Comparison of ENCODE assay signal across 16 cellular contexts in the genomic region with DNA sequence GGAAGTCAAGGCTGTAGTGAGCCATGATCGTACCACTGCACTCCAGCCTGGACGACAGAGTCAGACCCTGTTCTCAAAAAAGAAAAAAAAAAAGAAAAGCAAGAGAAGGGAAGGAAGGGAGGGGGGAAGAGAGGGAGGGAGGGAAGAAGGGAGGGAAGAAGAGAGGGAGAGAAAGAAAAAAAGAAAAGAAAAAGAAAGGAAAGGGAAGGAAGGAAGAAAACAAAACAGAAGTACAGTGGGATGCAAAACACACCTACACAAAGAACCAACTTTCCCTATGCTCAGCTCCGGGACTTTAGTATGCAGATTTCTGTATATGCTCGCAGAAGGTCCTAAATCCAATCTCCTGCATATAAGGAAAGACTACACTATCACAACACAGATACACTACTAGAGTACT. TPM values are rescaled to one million over a fixed set of nuclear protein-coding genes. Genes with fewer than 3 reads are reported as not detected.
DNase-seq lines count a peak whose midpoint lies in the region; ATAC-seq and TF ChIP-seq lines count a peak whose summit lies in the region.
"Had no signal": no experiment of that assay in that cellular context is flagged by ENCODE, and none has a peak within 500 bp of the region (broad histone marks: within the 10 kb centered on the region; RNA-seq: fewer than 3 reads in every experiment).

No MANE protein-coding gene starts in this region.

- DNase-seq in CD4-positive, CD25-positive, alpha-beta regulatory T cell = no peak
- no peak for DNase-seq in HCT116 (ENCODE audit: low read depth, low spot score)
- DNase-seq in neural crest cell (ENCODE audit: low read depth, low spot score) = no peak
- DNase-seq in ovary = no peak
- no peak for DNase-seq in NCI-H69 (lab: John Stamatoyannopoulos, UW)
- DNase-seq: activated CD4-positive, alpha-beta memory T cell treated with anti-CD3 and anti-CD28 coated beads, Interleukin-2, amount 10 ng/mL, durations not matched to agents 7 days and 5 days; GF-D8; HFFc6; RPMI8226; small intestine; stimulated activated CD4-positive, alpha-beta T cell treated with anti-CD3 and anti-CD28 coated beads, Interleukin-4, amount 100 ng/mL, for 24 hours had no signal

- peaks cover 11% of the 10 kb centered on the region; the same call in 1 of the 2 replicates for H4K20me1 ChIP-seq in HCT116 (ENCODE audit: insufficient read depth)

- no peak for TF ChIP-seq CTCF in HCT116 (IDR thresholded peaks at IDR 0.05 in 2 of 3, conservative IDR thresholded peaks at IDR 0.05 in 1 of 3; ENCODE audit: borderline replicate concordance in 1 of 3, insufficient read depth in 1 of 3, low read depth in 2 of 3, low read length in 2 of 3)
- TF ChIP-seq CTCF in neural crest cell (conservative IDR thresholded peaks at IDR 0.05) = no peak
- TF ChIP-seq CTCF in ovary (IDR thresholded peaks at IDR 0.05) = no peak

- H3K4me2 ChIP-seq in HCT116 (ENCODE audit: low read length) = peak overlapping the region; percentile 79

- 88 to 95% (median 92%) methylated on average over 4 of the region's 4 CpGs for WGBS in ovary, 3 donors

- no peaks in the 10 kb centered on the region for H3K27me3 ChIP-seq in CD4-positive, CD25-positive, alpha-beta regulatory T cell (ENCODE audit: control insufficient read depth, insufficient read depth, low read length)
- H3K27me3 ChIP-seq in HCT116 (ENCODE audit: insufficient read depth, low read length) = no peaks in the 10 kb centered on the region
- no peaks in the 10 kb centered on the region for H3K27me3 ChIP-seq in ovary
- H3K27me3 ChIP-seq: suprapubic skin had no signal

- no peak overlapping the region for H2AFZ ChIP-seq in HCT116 (ENCODE audit: low read depth, low read length, poor library complexity, severe bottlenecking)

- H3K9me2 ChIP-seq in HCT116 (ENCODE audit: insufficient read depth) = no peaks in the 10 kb centered on the region

- H3K79me2 ChIP-seq in HCT116 (ENCODE audit: insufficient read depth, low read length) = peaks cover 70% of the 10 kb centered on the region

- TF ChIP-seq EP300 in ovary (IDR thresholded peaks at IDR 0.05) = no peak

- no peak overlapping the region for H3K4me3 ChIP-seq in CD4-positive, CD25-positive, alpha-beta regulatory T cell (ENCODE audit: low read depth, low read length)
- H3K4me3 ChIP-seq in HCT116 (replicated peaks in 1 of 2; ENCODE audit: low read depth in 1 of 2, low read length in 2 of 2) (no peak overlapping the region), ovary (no peak overlapping the region)
- H3K4me3 ChIP-seq: suprapubic skin had no signal

- POLR2A ChIA-PET in HCT116 (lab: Charles Lee) = no interaction called here

- H3K9me3 ChIP-seq in CD4-positive, CD25-positive, alpha-beta regulatory T cell (ENCODE audit: control insufficient read depth in 2 of 2, low read length in 2 of 2) = no peaks in the 10 kb centered on the region
- H3K9me3 ChIP-seq in HCT116 (ENCODE audit: control insufficient read depth in 1 of 2, insufficient read depth in 1 of 2, low read depth in 1 of 2, low read length in 2 of 2) (no peaks in the 10 kb centered on the region), ovary (no peaks in the 10 kb centered on the region)
- H3K9me3 ChIP-seq: suprapubic skin had no signal

- TF ChIP-seq POLR2A in HCT116 (IDR thresholded peaks at IDR 0.05; ENCODE audit: borderline replicate concordance, extremely low read depth, insufficient read depth, insufficient read length) = no peak
- no peak for TF ChIP-seq POLR2A in ovary (IDR thresholded peaks at IDR 0.05)

- peaks cover 0 to 9% (median 0%) of the 10 kb centered on the region in 7 donors for H3K9me3 Mint-ChIP-seq in CD4-positive, CD25-positive, alpha-beta regulatory T cell
- no peaks in the 10 kb centered on the region for H3K9me3 Mint-ChIP-seq in activated naive CD8-positive, alpha-beta T cell (ENCODE audit: low read depth)
- H3K9me3 Mint-ChIP-seq in neural crest cell = no peaks in the 10 kb centered on the region
- H3K9me3 Mint-ChIP-seq: activated T-helper 17 cell treated with anti-CD3 and anti-CD28 coated beads, Interleukin-2, amount 50 U/mL, for 72 hours; HFFc6 had no signal

- H3K27ac Mint-ChIP-seq in CD4-positive, CD25-positive, alpha-beta regulatory T cell = peak overlapping the region in 2 of 3 donors; percentile 25 to 100
- peak overlapping the region; percentile 41 for H3K27ac Mint-ChIP-seq in activated naive CD8-positive, alpha-beta T cell
- H3K27ac Mint-ChIP-seq in neural crest cell (ENCODE audit: unreplicated experiment) = no peak overlapping the region
- H3K27ac Mint-ChIP-seq: activated CD4-positive, alpha-beta memory T cell treated with anti-CD3 and anti-CD28 coated beads, Interleukin-2, amount 10 ng/mL, durations not matched to agents 7 days and 5 days; activated T-helper 17 cell treated with anti-CD3 and anti-CD28 coated beads, Interleukin-2, amount 50 U/mL, for 72 hours; HFFc6 had no signal

- peak overlapping the region in 3 of 4 donors; percentile 70 to 82 (median 78) for H3K4me3 Mint-ChIP-seq in CD4-positive, CD25-positive, alpha-beta regulatory T cell
- peak overlapping the region; percentile 46 for H3K4me3 Mint-ChIP-seq in activated naive CD8-positive, alpha-beta T cell
- H3K4me3 Mint-ChIP-seq in neural crest cell = peak overlapping the region; percentile 78
- H3K4me3 Mint-ChIP-seq: activated CD4-positive, alpha-beta memory T cell treated with anti-CD3 and anti-CD28 coated beads, Interleukin-2, amount 10 ng/mL, durations not matched to agents 7 days and 5 days; activated T-helper 17 cell treated with anti-CD3 and anti-CD28 coated beads, Interleukin-2, amount 50 U/mL, for 72 hours; HFFc6 had no signal

- H3K27ac ChIP-seq in CD4-positive, CD25-positive, alpha-beta regulatory T cell (ENCODE audit: insufficient read depth, low read length, poor library complexity, severe bottlenecking) = peak overlapping the region; percentile 98
- H3K27ac ChIP-seq in HCT116 (ENCODE audit: low read depth, low read length) = no peak overlapping the region
- H3K27ac ChIP-seq in ovary = no peak overlapping the region
- H3K27ac ChIP-seq: suprapubic skin had no signal

- peaks cover 26 to 54% (median 44%) of the 10 kb centered on the region in 4 donors for H3K4me1 Mint-ChIP-seq in CD4-positive, CD25-positive, alpha-beta regulatory T cell
- peaks cover 39% of the 10 kb centered on the region for H3K4me1 Mint-ChIP-seq in activated naive CD8-positive, alpha-beta T cell (ENCODE audit: low read depth)
- peaks cover 29% of the 10 kb centered on the region for H3K4me1 Mint-ChIP-seq in neural crest cell

- H3K36me3 ChIP-seq in CD4-positive, CD25-positive, alpha-beta regulatory T cell (ENCODE audit: control insufficient read depth, insufficient read depth, low read length) = no peaks in the 10 kb centered on the region
- peaks cover 0 to 4% of the 10 kb centered on the region in 2 experiments; a peak in 1 of 4 replicates for H3K36me3 ChIP-seq in HCT116 (ENCODE audit: control insufficient read depth in 1 of 2, insufficient read depth in 2 of 2, low read length in 2 of 2)
- H3K36me3 ChIP-seq in ovary = no peaks in the 10 kb centered on the region
- H3K36me3 ChIP-seq: suprapubic skin had no signal

- intact Hi-C loops in HCT116 (cut with micrococcal nuclease) = loop anchor here (10.0 kb wide), 1 partner anchor 730 kb away; no protein-coding TSS in a partner anchor
- intact Hi-C loops in ovary (cut with DNase I) = no loop called here

- H3K27me3 Mint-ChIP-seq in CD4-positive, CD25-positive, alpha-beta regulatory T cell = peaks cover 9% of the 10 kb centered on the region
- no peaks in the 10 kb centered on the region for H3K27me3 Mint-ChIP-seq in activated naive CD8-positive, alpha-beta T cell
- no peaks in the 10 kb centered on the region for H3K27me3 Mint-ChIP-seq in neural crest cell (ENCODE audit: low read depth)
- H3K27me3 Mint-ChIP-seq: activated CD4-positive, alpha-beta memory T cell treated with anti-CD3 and anti-CD28 coated beads, Interleukin-2, amount 10 ng/mL, durations not matched to agents 7 days and 5 days; activated T-helper 17 cell treated with anti-CD3 and anti-CD28 coated beads, Interleukin-2, amount 50 U/mL, for 72 hours had no signal

- CTCF ChIA-PET in HCT116 (lab: Charles Lee) = no interaction called here

- H3K9ac ChIP-seq in HCT116 (ENCODE audit: low read length) = no peak overlapping the region

- H3K36me3 Mint-ChIP-seq in CD4-positive, CD25-positive, alpha-beta regulatory T cell = peaks cover 16% of the 10 kb centered on the region
- peaks cover 18% of the 10 kb centered on the region for H3K36me3 Mint-ChIP-seq in activated naive CD8-positive, alpha-beta T cell
- peaks cover 9% of the 10 kb centered on the region for H3K36me3 Mint-ChIP-seq in neural crest cell (ENCODE audit: low read depth)

- no peak for ATAC-seq in CD4-positive, CD25-positive, alpha-beta regulatory T cell (ENCODE audit: low read depth in 2 of 2)
- ATAC-seq in HCT116 (no peak), HG03045 (IDR thresholded peaks at IDR 0.05; ENCODE audit: unreplicated experiment) (no peak)
- ATAC-seq: activated T-helper 17 cell treated with anti-CD3 and anti-CD28 coated beads, Interleukin-2, amount 50 U/mL, for 72 hours; left lobe of liver had no signal

- RAD21 ChIA-PET in HCT116 (lab: Charles Lee; ENCODE audit: low non-redundant PET in 1 of 2, low total read pairs in 2 of 2, uncharacterized antibody in 2 of 2, unreplicated experiment in 2 of 2) = no interaction called here

- TF ChIP-seq RAD21 in HCT116 (IDR thresholded peaks at IDR 0.05; ENCODE audit: low read depth) = no peak

- peaks cover 31% of the 10 kb centered on the region for H3K4me1 ChIP-seq in CD4-positive, CD25-positive, alpha-beta regulatory T cell (ENCODE audit: control insufficient read depth, insufficient read depth, low read length, poor library complexity, severe bottlenecking)
- H3K4me1 ChIP-seq in HCT116 (ENCODE audit: control insufficient read depth in 1 of 2, insufficient read depth in 2 of 2, low read length in 2 of 2) (peaks cover 8 to 24% of the 10 kb centered on the region in 2 experiments; a peak in 3 of 4 replicates), ovary (ENCODE audit: insufficient read depth) (peaks cover 3% of the 10 kb centered on the region)

- no TSS peak for BruUV-seq in HCT116 (replicated peaks; lab: Mats Ljungman, UMichigan)

RNA-seq across cellular contexts. Expression of a gene that starts 2.5 kb away (rescaled TPM):
- total RNA-seq in CD4-positive, CD25-positive, alpha-beta regulatory T cell = 177 TPM
- 100 to 1,000 TPM; 145 to 155 (median 150) TPM for polyA plus RNA-seq in CD4-positive, CD25-positive, alpha-beta regulatory T cell
- total RNA-seq in HCT116 (2021; ENCODE audit: unreplicated experiment) (88.6 TPM), neural crest cell (126 and 128 TPM in 2 replicates), ovary (100 to 1,000 TPM in 3 of 7 donors, 10 to 100 TPM in 4; 89.1 to 117 (median 95.4) TPM)
- 37.7 and 51.9 TPM in 2 replicates for polyA plus RNA-seq in HCT116 (2012)
- 10 to 100 TPM; 65.3 to 95.7 TPM for polyA plus RNA-seq in ovary

RNA-seq across cellular contexts. Expression of a gene that starts 31.7 kb away (rescaled TPM):
- total RNA-seq in CD4-positive, CD25-positive, alpha-beta regulatory T cell = 187 TPM
- 100 to 1,000 TPM; 112 to 144 (median 136) TPM for polyA plus RNA-seq in CD4-positive, CD25-positive, alpha-beta regulatory T cell
- total RNA-seq in HCT116 (2021; ENCODE audit: unreplicated experiment) (98.6 TPM), neural crest cell (91.9 and 96.7 TPM in 2 replicates), ovary (100 to 1,000 TPM; 164 to 580 (median 215) TPM)
- polyA plus RNA-seq in HCT116 (2012) = 67.5 and 79.5 TPM in 2 replicates
- 100 to 1,000 TPM; 130 to 160 TPM for polyA plus RNA-seq in ovary

RNA-seq across cellular contexts. Expression of a gene that starts 37.1 kb away (rescaled TPM):
- total RNA-seq in CD4-positive, CD25-positive, alpha-beta regulatory T cell = 29.6 TPM
- polyA plus RNA-seq in CD4-positive, CD25-positive, alpha-beta regulatory T cell = 10 to 100 TPM; 40.8 to 66.0 (median 50.2) TPM
- 41.6 TPM for total RNA-seq in HCT116 (2021; ENCODE audit: unreplicated experiment)
- polyA plus RNA-seq in HCT116 (2012) = 25.9 and 26.1 TPM in 2 replicates
- total RNA-seq in neural crest cell = 419 and 443 TPM in 2 replicates
- 100 to 1,000 TPM in 1 of 7 donors, 10 to 100 TPM in 4, 1 to 10 TPM in 2; 7.2 to 113 (median 20.3) TPM for total RNA-seq in ovary
- 10 to 100 TPM; 15.3 to 56.6 TPM for polyA plus RNA-seq in ovary
